Comparison of ENCODE assay signal across 24 cellular contexts in the genomic region with DNA sequence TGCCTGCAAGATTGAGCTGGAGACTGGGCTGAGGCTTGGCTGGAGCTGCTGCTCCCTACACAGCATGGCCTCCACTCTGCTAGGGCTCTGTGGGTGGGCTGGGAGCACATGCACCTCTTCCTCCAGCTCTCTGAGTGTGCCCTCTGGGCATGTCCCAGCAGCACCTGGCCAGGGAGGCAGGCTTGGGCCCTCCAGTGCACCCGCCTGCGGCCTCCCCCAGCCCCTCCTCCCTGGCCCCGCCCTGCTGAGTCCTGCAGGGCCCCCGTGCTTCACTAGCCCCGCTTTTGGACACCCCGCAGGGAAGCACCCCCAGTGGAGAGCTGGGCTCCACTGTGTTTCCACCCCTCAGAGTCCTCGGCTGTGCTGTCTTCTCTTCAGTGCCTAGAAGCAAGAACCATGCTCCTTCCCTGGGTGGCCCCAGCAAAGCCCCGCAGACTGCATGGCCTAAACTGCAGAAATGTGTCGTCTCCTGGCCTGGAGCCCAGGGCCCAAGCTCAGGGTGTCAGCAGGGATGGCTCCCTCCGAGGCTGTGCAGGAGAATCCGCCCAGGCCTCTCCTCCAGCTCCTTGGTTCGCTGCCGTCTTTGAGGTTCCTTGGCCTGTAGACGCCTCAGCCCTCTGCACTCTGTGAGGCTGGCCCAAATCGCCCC. TPM values are rescaled to one million over a fixed set of nuclear protein-coding genes. Genes with fewer than 3 reads are reported as not detected.
DNase-seq lines count a peak whose midpoint lies in the region; ATAC-seq and TF ChIP-seq lines count a peak whose summit lies in the region.
"Had no signal": no experiment of that assay in that cellular context is flagged by ENCODE, and none has a peak within 500 bp of the region (broad histone marks: within the 10 kb centered on the region; RNA-seq: fewer than 3 reads in every experiment).

No MANE protein-coding gene starts in this region.

- H3K4me1 ChIP-seq in GM23338 (ENCODE audit: insufficient read depth) (no peaks in the 10 kb centered on the region), SJCRH30 (peaks cover 13% of the 10 kb centered on the region; the same call in 1 of the 2 replicates), mesenchymal stem cell (ENCODE audit: control insufficient read depth, insufficient read depth, low read depth, low read length) (peaks cover 4% of the 10 kb centered on the region)
- H3K4me1 ChIP-seq: BLaER1, Caco-2, thyroid gland had no signal

- H3K4me3 ChIP-seq in GM23338 (no peak overlapping the region), SJCRH30 (no peak overlapping the region), mesenchymal stem cell (ENCODE audit: insufficient read depth in 1 of 2, low read depth in 1 of 2, low read length in 2 of 2) (no peak overlapping the region)
- H3K4me3 ChIP-seq: BLaER1, lung, skin epidermis, thyroid gland had no signal

- TF ChIP-seq CTCF in GM23338 (conservative IDR thresholded peaks at IDR 0.05; ENCODE audit: low read depth in 2 of 2) = no peak

- H3K9me2 ChIP-seq in GM23338 (ENCODE audit: insufficient read depth) = no peaks in the 10 kb centered on the region

- H4K20me1 ChIP-seq in GM23338 (replicated peaks; ENCODE audit: insufficient read depth) = no peaks in the 10 kb centered on the region

- H4K8ac ChIP-seq in mesenchymal stem cell (ENCODE audit: low read length) = no peak overlapping the region

- H3K36me3 ChIP-seq in GM23338 (ENCODE audit: insufficient read depth) (no peaks in the 10 kb centered on the region), SJCRH30 (0 out of 2 replicates have a peak, but pooled peaks cover 3% of the 10 kb centered on the region), mesenchymal stem cell (ENCODE audit: control insufficient read depth in 1 of 2, insufficient read depth in 2 of 2, low read depth in 1 of 2, low read length in 2 of 2) (peaks cover 11 to 36% of the 10 kb centered on the region in 2 experiments)
- H3K36me3 ChIP-seq: thyroid gland had no signal

- no peaks in the 10 kb centered on the region for H3F3A ChIP-seq in GM23338 (replicated peaks; ENCODE audit: low read depth)

- H2BK120ac ChIP-seq in mesenchymal stem cell (ENCODE audit: low read depth, low read length) = no peak overlapping the region

- no peak overlapping the region for H3K18ac ChIP-seq in mesenchymal stem cell (ENCODE audit: low read depth in 1 of 2, low read length in 2 of 2)

- H3K9me3 ChIP-seq in SJCRH30 (replicated peaks) (no peaks in the 10 kb centered on the region), mesenchymal stem cell (ENCODE audit: control insufficient read depth, low read length) (peaks cover 7% of the 10 kb centered on the region)
- H3K9me3 ChIP-seq: Caco-2, thyroid gland had no signal

- no peak overlapping the region for H3K14ac ChIP-seq in mesenchymal stem cell (ENCODE audit: low read length in 2 of 2)

- peak; percentile 37 for DNase-seq in COLO668 (lab: John Stamatoyannopoulos, UW; ENCODE audit: unreplicated experiment)
- no peak for DNase-seq in GM23338 (ENCODE audit: low spot score)
- DNase-seq in SJCRH30 = peak; percentile 85 to 86
- no peak for DNase-seq in mesenchymal stem cell
- no peak for DNase-seq in DMS153 treated with DMSO at 0.1 percent for 48 hours (lab: John Stamatoyannopoulos, UW; ENCODE audit: unreplicated experiment)
- no peak for DNase-seq in stimulated activated CD4-positive, alpha-beta T cell treated with anti-CD3 and anti-CD28 coated beads, Interleukin-4, amount 100 ng/mL, for 24 hours
- no peak for DNase-seq in SKM-1 (lab: John Stamatoyannopoulos, UW; ENCODE audit: unreplicated experiment)
- DNase-seq: activated CD8-positive, alpha-beta memory T cell treated with anti-CD3 and anti-CD28 coated beads, Interleukin-2, amount 50 U/mL, for 48 hours; activated naive CD8-positive, alpha-beta T cell treated with anti-CD3 and anti-CD28 coated beads for 36 hours; Caco-2; central memory CD4-positive, alpha-beta T cell; NCI-H1694; RPMI8226; stimulated activated CD4-positive, alpha-beta T cell treated with anti-CD3 and anti-CD28 coated beads, Interleukin-1b, Interleukin-23, amount 100 ng/mL, for 48 hours; T-helper 9 cell; thyroid gland had no signal

- peaks cover 11% of the 10 kb centered on the region for H3K27me3 Mint-ChIP-seq in GM23338 (ENCODE audit: insufficient read depth, low read depth, poor library complexity)
- H3K27me3 Mint-ChIP-seq: activated naive CD8-positive, alpha-beta T cell treated with anti-CD3 and anti-CD28 coated beads for 36 hours; activated T-helper 17 cell treated with anti-CD3 and anti-CD28 coated beads, Interleukin-2, amount 50 U/mL, for 72 hours had no signal

- no peaks in the 10 kb centered on the region for H3K27me3 ChIP-seq in GM23338 (ENCODE audit: insufficient read depth)
- no peaks in the 10 kb centered on the region for H3K27me3 ChIP-seq in SJCRH30
- H3K27me3 ChIP-seq in mesenchymal stem cell (ENCODE audit: control insufficient read depth in 1 of 2, insufficient read depth in 1 of 2, low read length in 2 of 2) = no peaks in the 10 kb centered on the region
- H3K27me3 ChIP-seq: BLaER1, thyroid gland had no signal

- ATAC-seq in GM23338 (peak; percentile 42), GM21529 (IDR thresholded peaks at IDR 0.05; ENCODE audit: unreplicated experiment) (no peak)
- ATAC-seq: activated T-helper 17 cell treated with anti-CD3 and anti-CD28 coated beads, Interleukin-2, amount 50 U/mL, for 72 hours had no signal

- WGBS in mesenchymal stem cell = 92% methylated on average over 15 of the region's 15 CpGs

- no peak overlapping the region for H2AK5ac ChIP-seq in mesenchymal stem cell (ENCODE audit: low read length, severe bottlenecking)

- no peaks in the 10 kb centered on the region; the same call in 2 of the 3 replicates for H3K4me1 Mint-ChIP-seq in GM23338
- H3K4me1 Mint-ChIP-seq: activated naive CD8-positive, alpha-beta T cell treated with anti-CD3 and anti-CD28 coated beads for 36 hours; activated T-helper 17 cell treated with anti-CD3 and anti-CD28 coated beads, Interleukin-2, amount 50 U/mL, for 72 hours; neural crest cell had no signal

- H2BK5ac ChIP-seq in mesenchymal stem cell (ENCODE audit: low read depth, low read length, poor library complexity, severe bottlenecking) = no peak overlapping the region

- H4K91ac ChIP-seq in mesenchymal stem cell (ENCODE audit: low read length) = no peak overlapping the region

- H3K27ac Mint-ChIP-seq in GM23338 = no peak overlapping the region
- H3K27ac Mint-ChIP-seq: activated naive CD8-positive, alpha-beta T cell treated with anti-CD3 and anti-CD28 coated beads for 36 hours; activated T-helper 17 cell treated with anti-CD3 and anti-CD28 coated beads, Interleukin-2, amount 50 U/mL, for 72 hours had no signal

- H3K27ac ChIP-seq in GM23338 (ENCODE audit: low read depth) = no peak overlapping the region
- H3K27ac ChIP-seq in SJCRH30 = peak overlapping the region; percentile 29; the same call in 1 of the 2 replicates
- no peak overlapping the region for H3K27ac ChIP-seq in mesenchymal stem cell (ENCODE audit: low read length, poor library complexity, severe bottlenecking)
- H3K27ac ChIP-seq: BLaER1, skin epidermis, thyroid gland had no signal

- H2AFZ ChIP-seq in GM23338 (no peak overlapping the region), mesenchymal stem cell (ENCODE audit: low read depth, low read length) (no peak overlapping the region)

- no peaks in the 10 kb centered on the region for H3K79me2 ChIP-seq in GM23338 (replicated peaks; ENCODE audit: insufficient read depth)

- H3K79me1 ChIP-seq in mesenchymal stem cell (replicated peaks; ENCODE audit: low read length, poor library complexity, severe bottlenecking) = peaks cover 12% of the 10 kb centered on the region

- H3K36me3 Mint-ChIP-seq in GM23338 (ENCODE audit: low read depth) = peaks cover 30% of the 10 kb centered on the region

- H3K4me2 ChIP-seq in GM23338 (no peak overlapping the region), mesenchymal stem cell (ENCODE audit: low read length, poor library complexity, severe bottlenecking) (no peak overlapping the region)
- H3K4me2 ChIP-seq: BLaER1 had no signal

- H2BK12ac ChIP-seq in mesenchymal stem cell (ENCODE audit: low read length in 2 of 2) = no peak overlapping the region

- no peak overlapping the region for H3K9ac ChIP-seq in mesenchymal stem cell (ENCODE audit: low read length)
- H3K9ac ChIP-seq: BLaER1 had no signal

- H3K4me3 Mint-ChIP-seq in GM23338 = no peak overlapping the region
- H3K4me3 Mint-ChIP-seq: activated naive CD8-positive, alpha-beta T cell treated with anti-CD3 and anti-CD28 coated beads for 36 hours; activated T-helper 17 cell treated with anti-CD3 and anti-CD28 coated beads, Interleukin-2, amount 50 U/mL, for 72 hours; neural crest cell had no signal

- H2BK15ac ChIP-seq in mesenchymal stem cell (ENCODE audit: low read depth, poor library complexity, severe bottlenecking) = peak overlapping the region; percentile 46

- H3K9me3 Mint-ChIP-seq in GM23338 = peaks cover 31% of the 10 kb centered on the region

- no peak overlapping the region for H3K23ac ChIP-seq in mesenchymal stem cell (ENCODE audit: low read length in 2 of 2)

- no peak overlapping the region for H3K4ac ChIP-seq in mesenchymal stem cell (ENCODE audit: low read depth in 1 of 2, low read length in 2 of 2)

RNA-seq across cellular contexts. Expression of a gene that starts 5.0 kb away (rescaled TPM):
- total RNA-seq in GM23338 (2014; rRNA removed; shearing (Covaris generic)) = not detected in 2 replicates
- polyA plus RNA-seq in GM23338 (2016; fragmentation: Nextera tagmentation; extraction: Ambion mirVana) = 0.31 TPM in 1 of 2 replicates, not detected in the other
- not detected in 2 replicates for total RNA-seq in SJCRH30 (2014; rRNA removed; shearing (Covaris generic))
- polyA plus RNA-seq in mesenchymal stem cell (2013, experiment 1 of 2) = 0.41 TPM
- polyA plus RNA-seq in mesenchymal stem cell (2013, experiment 2 of 2) = 0.44 TPM
- total RNA-seq: Caco-2, endothelial cell of umbilical vein, MCF 10A, neural crest cell, thyroid gland had no signal

Comparison
In these comparisons a context has a peak if more than half of its experiments do, and no peak if none do; other contexts are left out.
1. DNase-seq: peak in COLO668 (single experiment) and SJCRH30 (2 of 2); none in GM23338 (single experiment), mesenchymal stem cell (single experiment), DMS153 treated with DMSO at 0.1 percent for 48 hours (single experiment), stimulated activated CD4-positive, alpha-beta T cell treated with anti-CD3 and anti-CD28 coated beads, Interleukin-4, amount 100 ng/mL, for 24 hours (single experiment) and SKM-1 (single experiment).